Comparison of ENCODE assay signal across 20 cellular contexts in genomic region chr2:221463235-221463896, GRCh38.
DNase-seq lines count a peak whose midpoint lies in the region; ATAC-seq and TF ChIP-seq lines count a peak whose summit lies in the region.
"Had no signal": no experiment of that assay in that cellular context is flagged by ENCODE, and none has a peak within 500 bp of the region (broad histone marks: within the 10 kb centered on the region; RNA-seq: fewer than 3 reads in every experiment).

No MANE protein-coding gene starts in this region.

- peaks cover 17% of the 10 kb centered on the region for H3K27me3 Mint-ChIP-seq in activated CD4-positive, alpha-beta T cell treated with anti-CD3 and anti-CD28 coated beads, Interleukin-2, amount 10 ng/mL, durations not matched to agents 24 days and 14 days
- H3K27me3 Mint-ChIP-seq in neural progenitor cell (ENCODE audit: insufficient read depth, low read depth), result no peaks in the 10 kb centered on the region

- H3K4me3 ChIP-seq in KMS-11 (IDR thresholded peaks at IDR 0.05; ENCODE audit: insufficient read depth, low read depth, low read length) (no peak overlapping the region), neural progenitor cell (no peak overlapping the region), dorsolateral prefrontal cortex (no peak overlapping the region)
- H3K4me3 ChIP-seq: A549, GM23338, left ventricle myocardium inferior, suprapubic skin had no signal

- no peak for ATAC-seq in HG02981 (IDR thresholded peaks at IDR 0.05; ENCODE audit: unreplicated experiment)
- ATAC-seq: A549, GM23338, HepG2 had no signal

- H3K9me3 ChIP-seq in neural progenitor cell (ENCODE audit: low read depth), result no peaks in the 10 kb centered on the region
- H3K9me3 ChIP-seq: A549, left ventricle myocardium inferior, suprapubic skin had no signal

- no peak for DNase-seq in activated CD4-positive, alpha-beta T cell treated with anti-CD3 and anti-CD28 coated beads, Interleukin-2, amount 10 ng/mL, durations not matched to agents 24 days and 14 days
- DNase-seq in activated CD4-positive, alpha-beta T cell treated with anti-CD3 and anti-CD28 coated beads for 48 hours, result no peak
- DNase-seq in astrocyte of the hippocampus (ENCODE audit: low read depth, low spot score) (peak; percentile 53), neural progenitor cell (ENCODE audit: low spot score) (no peak), dorsolateral prefrontal cortex (no peak), MV-4-11 (lab: John Stamatoyannopoulos, UW) (no peak)
- DNase-seq: activated CD4-positive, alpha-beta T cell treated with anti-CD3 and anti-CD28 coated beads for 1 hour; activated CD8-positive, alpha-beta memory T cell treated with anti-CD3 and anti-CD28 coated beads, Interleukin-2, amount 50 U/mL, for 48 hours; activated effector memory CD4-positive, alpha-beta T cell treated with anti-CD3 and anti-CD28 coated beads, Interleukin-2, amount 50 U/mL, for 16 hours; caudate nucleus; EL; left ventricle myocardium inferior; NCI-H1417 had no signal

- H3K4me1 Mint-ChIP-seq in activated CD4-positive, alpha-beta T cell treated with anti-CD3 and anti-CD28 coated beads, Interleukin-2, amount 10 ng/mL, durations not matched to agents 24 days and 14 days, result peaks cover 25% of the 10 kb centered on the region
- H3K4me1 Mint-ChIP-seq in neural progenitor cell, result peaks cover 50% of the 10 kb centered on the region

- H3K9me3 Mint-ChIP-seq in activated CD4-positive, alpha-beta T cell treated with anti-CD3 and anti-CD28 coated beads, Interleukin-2, amount 10 ng/mL, durations not matched to agents 24 days and 14 days, result peaks cover 3% of the 10 kb centered on the region
- peaks cover 2% of the 10 kb centered on the region for H3K9me3 Mint-ChIP-seq in neural progenitor cell
- H3K9me3 Mint-ChIP-seq: GM23338 had no signal

- peaks cover 22% of the 10 kb centered on the region for H3F3A ChIP-seq in neural progenitor cell (ENCODE audit: low read depth)

- H4K20me1 ChIP-seq in KMS-11 (ENCODE audit: insufficient read depth) (no peaks in the 10 kb centered on the region), neural progenitor cell (ENCODE audit: low read depth) (peaks cover 98% of the 10 kb centered on the region)

- TF ChIP-seq CTCF in KMS-11 (conservative IDR thresholded peaks at IDR 0.05; ENCODE audit: low read depth, low read length), result no peak
- TF ChIP-seq CTCF in neural progenitor cell (IDR thresholded peaks at IDR 0.05), result no peak
- no peak for TF ChIP-seq CTCF in dorsolateral prefrontal cortex (IDR thresholded peaks at IDR 0.05 in 54 of 56, conservative IDR thresholded peaks at IDR 0.05 in 2 of 56; ENCODE audit: low read depth in 1 of 56, partially characterized antibody in 56 of 56)

- H3K4me1 ChIP-seq in KMS-11 (ENCODE audit: low read depth, poor library complexity, severe bottlenecking) (peaks cover 14% of the 10 kb centered on the region), neural progenitor cell (peaks cover 90% of the 10 kb centered on the region)
- H3K4me1 ChIP-seq: A549 had no signal

- no peak overlapping the region for H3K27ac ChIP-seq in KMS-11
- no peak overlapping the region for H3K27ac ChIP-seq in neural progenitor cell
- H3K27ac ChIP-seq in dorsolateral prefrontal cortex, result no peak overlapping the region
- H3K27ac ChIP-seq: A549, epithelial cell of prostate, left ventricle myocardium inferior, suprapubic skin had no signal

- no peak overlapping the region for H3K27ac Mint-ChIP-seq in activated CD4-positive, alpha-beta T cell treated with anti-CD3 and anti-CD28 coated beads, Interleukin-2, amount 10 ng/mL, durations not matched to agents 24 days and 14 days
- peak overlapping the region; percentile 30 for H3K27ac Mint-ChIP-seq in neural progenitor cell
- H3K27ac Mint-ChIP-seq: GM23338 had no signal

- H2AFZ ChIP-seq in KMS-11 (ENCODE audit: low read depth) (no peak overlapping the region; the same call in 1 of the 2 replicates), neural progenitor cell (replicated peaks) (no peak overlapping the region)
- H2AFZ ChIP-seq: GM23338 had no signal

- H3K36me3 ChIP-seq in KMS-11 (ENCODE audit: insufficient read depth), result no peaks in the 10 kb centered on the region
- no peaks in the 10 kb centered on the region for H3K36me3 ChIP-seq in neural progenitor cell
- H3K36me3 ChIP-seq: left ventricle myocardium inferior, suprapubic skin had no signal

- H3K27me3 ChIP-seq in KMS-11 (ENCODE audit: insufficient read depth, low read depth) (no peaks in the 10 kb centered on the region), neural progenitor cell (no peaks in the 10 kb centered on the region), dorsolateral prefrontal cortex (peaks cover 0 to 2% (median 0%) of the 10 kb centered on the region in 45 donors)
- H3K27me3 ChIP-seq: suprapubic skin had no signal

- H3K36me3 Mint-ChIP-seq in activated CD4-positive, alpha-beta T cell treated with anti-CD3 and anti-CD28 coated beads, Interleukin-2, amount 10 ng/mL, durations not matched to agents 24 days and 14 days (ENCODE audit: low read depth), result peaks cover 1% of the 10 kb centered on the region
- peaks cover 33% of the 10 kb centered on the region for H3K36me3 Mint-ChIP-seq in neural progenitor cell

- no peak overlapping the region for H3K9ac ChIP-seq in KMS-11
- no peak overlapping the region for H3K9ac ChIP-seq in neural progenitor cell

- H3K79me2 ChIP-seq in KMS-11 (ENCODE audit: insufficient read depth, low read depth) (no peaks in the 10 kb centered on the region), neural progenitor cell (ENCODE audit: low read depth) (peaks cover 99% of the 10 kb centered on the region)

- peak overlapping the region; percentile 41 for H3K4me3 Mint-ChIP-seq in activated CD4-positive, alpha-beta T cell treated with anti-CD3 and anti-CD28 coated beads, Interleukin-2, amount 10 ng/mL, durations not matched to agents 24 days and 14 days
- no peak overlapping the region for H3K4me3 Mint-ChIP-seq in neural progenitor cell
- H3K4me3 Mint-ChIP-seq: GM23338 had no signal

- H3K4me2 ChIP-seq in KMS-11 (peak overlapping the region; percentile 24; the same call in 1 of the 2 replicates), neural progenitor cell (peak overlapping the region; percentile 1)
- H3K4me2 ChIP-seq: A549, GM23338 had no signal

- intact Hi-C loops in activated CD4-positive, alpha-beta T cell treated with anti-CD3 and anti-CD28 coated beads, Interleukin-2, amount 10 ng/mL, durations not matched to agents 24 days and 14 days (cut with micrococcal nuclease), result no loop called here
- intact Hi-C loops in dorsolateral prefrontal cortex (cut with DNase I), result no loop called here
